ENCODE assay signal across 11 cellular contexts in genomic region chr14:37142835-37143499, GRCh38. TPM values are rescaled to one million over a fixed set of nuclear protein-coding genes. Genes with fewer than 3 reads are reported as not detected.
DNase-seq lines count a peak whose midpoint lies in the region; ATAC-seq lines count a peak whose summit lies in the region.
"Had no signal": no experiment of that assay in that cellular context is flagged by ENCODE, and none has a peak within 500 bp of the region (broad histone marks: within the 10 kb centered on the region; RNA-seq: fewer than 3 reads in every experiment).

No MANE protein-coding gene starts in this region.

- H3K27ac ChIP-seq in mesenchymal stem cell (ENCODE audit: low read length, poor library complexity, severe bottlenecking) = peak overlapping the region; percentile 98

- H3K36me3 ChIP-seq in mesenchymal stem cell (ENCODE audit: control insufficient read depth in 1 of 2, insufficient read depth in 2 of 2, low read depth in 1 of 2, low read length in 2 of 2) = no peaks in the 10 kb centered on the region

- no peak overlapping the region for H4K8ac ChIP-seq in mesenchymal stem cell (ENCODE audit: low read length)

- no peak overlapping the region for H3K9ac ChIP-seq in mesenchymal stem cell (ENCODE audit: low read length)

- H4K91ac ChIP-seq in mesenchymal stem cell (ENCODE audit: low read length) = no peak overlapping the region

- DNase-seq in Daoy (ENCODE audit: low read depth) (peak; percentile 86), NCI-H1048 (lab: John Stamatoyannopoulos, UW) (peak; percentile 15), T47D (ENCODE audit: low read depth in 1 of 2, low spot score in 1 of 2) (peak; percentile 22 to 50), mesenchymal stem cell (peak; percentile 66), left cardiac atrium (no peak), COR-L47 (lab: John Stamatoyannopoulos, UW) (no peak)
- no peak for DNase-seq in activated naive CD8-positive, alpha-beta T cell treated with anti-CD3 and anti-CD28 coated beads for 36 hours
- DNase-seq: kidney; stimulated activated naive B cell treated with anti-CD40 and anti-IgM and Interleukin-4, amounts not matched to agents 10 μg/mL and 1 μg/mL and 100 μg/mL, for 72 hours had no signal

- no peak overlapping the region for H3K14ac ChIP-seq in mesenchymal stem cell (ENCODE audit: low read length in 2 of 2)

- no peak overlapping the region for H2AFZ ChIP-seq in mesenchymal stem cell (ENCODE audit: low read depth, low read length)

- no peak overlapping the region for H2BK15ac ChIP-seq in mesenchymal stem cell (ENCODE audit: low read depth, poor library complexity, severe bottlenecking)

- 53% methylated on average over 2 of the region's 4 CpGs for WGBS in mesenchymal stem cell

- H3K4me1 Mint-ChIP-seq in activated naive CD8-positive, alpha-beta T cell treated with anti-CD3 and anti-CD28 coated beads for 36 hours = no peaks in the 10 kb centered on the region
- H3K4me1 Mint-ChIP-seq: stimulated activated naive B cell treated with anti-CD40 and anti-IgM and Interleukin-4, amounts not matched to agents 10 μg/mL and 1 μg/mL and 100 μg/mL, for 72 hours had no signal

- no peaks in the 10 kb centered on the region for H3K27me3 ChIP-seq in mesenchymal stem cell (ENCODE audit: control insufficient read depth in 1 of 2, insufficient read depth in 1 of 2, low read length in 2 of 2)

- no peak overlapping the region for H3K4ac ChIP-seq in mesenchymal stem cell (ENCODE audit: low read depth in 1 of 2, low read length in 2 of 2)

- H3K23ac ChIP-seq in mesenchymal stem cell (ENCODE audit: low read length in 2 of 2) = no peak overlapping the region

- H3K4me1 ChIP-seq in mesenchymal stem cell (ENCODE audit: control insufficient read depth, insufficient read depth, low read depth, low read length) = peaks cover 8% of the 10 kb centered on the region

- H2BK5ac ChIP-seq in mesenchymal stem cell (ENCODE audit: low read depth, low read length, poor library complexity, severe bottlenecking) = peak overlapping the region; percentile 90

- no peak overlapping the region for H2BK120ac ChIP-seq in mesenchymal stem cell (ENCODE audit: low read depth, low read length)

- no peak overlapping the region for H3K27ac Mint-ChIP-seq in activated naive CD8-positive, alpha-beta T cell treated with anti-CD3 and anti-CD28 coated beads for 36 hours
- H3K27ac Mint-ChIP-seq: stimulated activated naive B cell treated with anti-CD40 and anti-IgM and Interleukin-4, amounts not matched to agents 10 μg/mL and 1 μg/mL and 100 μg/mL, for 72 hours had no signal

- intact Hi-C loops in left cardiac atrium (cut with DNase I) = no loop called here

- no peak overlapping the region for H3K4me3 Mint-ChIP-seq in activated naive CD8-positive, alpha-beta T cell treated with anti-CD3 and anti-CD28 coated beads for 36 hours
- H3K4me3 Mint-ChIP-seq: stimulated activated naive B cell treated with anti-CD40 and anti-IgM and Interleukin-4, amounts not matched to agents 10 μg/mL and 1 μg/mL and 100 μg/mL, for 72 hours had no signal

- H2AK5ac ChIP-seq in mesenchymal stem cell (ENCODE audit: low read length, severe bottlenecking) = no peak overlapping the region

- no peaks in the 10 kb centered on the region for H3K36me3 Mint-ChIP-seq in activated naive CD8-positive, alpha-beta T cell treated with anti-CD3 and anti-CD28 coated beads for 36 hours
- H3K36me3 Mint-ChIP-seq: stimulated activated naive B cell treated with anti-CD40 and anti-IgM and Interleukin-4, amounts not matched to agents 10 μg/mL and 1 μg/mL and 100 μg/mL, for 72 hours had no signal

- peak overlapping the region; percentile 43 for H3K4me2 ChIP-seq in mesenchymal stem cell (ENCODE audit: low read length, poor library complexity, severe bottlenecking)

- in situ Hi-C loops in T47D (cut with HindIII; ENCODE audit: low pct_unique_long_range_greater_than_20kb, low sequenced_read_pairs) = no loop called here

- H3K9me3 Mint-ChIP-seq in activated naive CD8-positive, alpha-beta T cell treated with anti-CD3 and anti-CD28 coated beads for 36 hours = no peaks in the 10 kb centered on the region
- H3K9me3 Mint-ChIP-seq: stimulated activated naive B cell treated with anti-CD40 and anti-IgM and Interleukin-4, amounts not matched to agents 10 μg/mL and 1 μg/mL and 100 μg/mL, for 72 hours had no signal

- no peak overlapping the region for H3K18ac ChIP-seq in mesenchymal stem cell (ENCODE audit: low read depth in 1 of 2, low read length in 2 of 2)

- no peaks in the 10 kb centered on the region for H3K9me3 ChIP-seq in mesenchymal stem cell (ENCODE audit: control insufficient read depth, low read length)

- H3K79me1 ChIP-seq in mesenchymal stem cell (replicated peaks; ENCODE audit: low read length, poor library complexity, severe bottlenecking) = no peaks in the 10 kb centered on the region

- no peak overlapping the region for H3K4me3 ChIP-seq in mesenchymal stem cell (ENCODE audit: insufficient read depth in 1 of 2, low read depth in 1 of 2, low read length in 2 of 2)

- H3K27me3 Mint-ChIP-seq in activated naive CD8-positive, alpha-beta T cell treated with anti-CD3 and anti-CD28 coated beads for 36 hours = no peaks in the 10 kb centered on the region
- H3K27me3 Mint-ChIP-seq: stimulated activated naive B cell treated with anti-CD40 and anti-IgM and Interleukin-4, amounts not matched to agents 10 μg/mL and 1 μg/mL and 100 μg/mL, for 72 hours had no signal

- no peak for ATAC-seq in left cardiac atrium
- ATAC-seq in GM18870 (IDR thresholded peaks at IDR 0.05; ENCODE audit: unreplicated experiment) = no peak
- ATAC-seq: Right ventricle myocardium inferior; stimulated activated naive B cell treated with anti-CD40 and anti-IgM and Interleukin-4, amounts not matched to agents 10 μg/mL and 1 μg/mL and 100 μg/mL, for 72 hours had no signal

- no peak overlapping the region for H2BK12ac ChIP-seq in mesenchymal stem cell (ENCODE audit: low read length in 2 of 2)

RNA-seq across cellular contexts. Expression of gene SLC25A21, which starts 29.4 kb away (rescaled TPM):
- total RNA-seq in Daoy (2014; rRNA removed; shearing (Covaris generic)) = 37.0 and 105 TPM in 2 replicates
- polyA plus RNA-seq in mesenchymal stem cell (2013, experiment 1 of 2) = 0.55 TPM
- 0.63 TPM for polyA plus RNA-seq in mesenchymal stem cell (2013, experiment 2 of 2)
- total RNA-seq in left cardiac atrium = under 1 TPM; 0.73 to 0.77 TPM
- not detected for total RNA-seq in activated naive CD8-positive, alpha-beta T cell treated with anti-CD3 and anti-CD28 coated beads for 36 hours

RNA-seq across cellular contexts. Expression of gene MIPOL1, which starts 54.8 kb away (rescaled TPM):
- 16.0 and 28.0 TPM in 2 replicates for total RNA-seq in Daoy (2014; rRNA removed; shearing (Covaris generic))
- polyA plus RNA-seq in mesenchymal stem cell (2013, experiment 1 of 2) = 11.6 TPM
- polyA plus RNA-seq in mesenchymal stem cell (2013, experiment 2 of 2) = 11.1 TPM
- total RNA-seq in left cardiac atrium = 10 to 100 TPM in 1 of 2 donors, 1 to 10 TPM in 1; 9.0 to 11.7 TPM
- not detected for total RNA-seq in activated naive CD8-positive, alpha-beta T cell treated with anti-CD3 and anti-CD28 coated beads for 36 hours

Comparison
In these comparisons a context has a peak if more than half of its experiments do, and no peak if none do; other contexts are left out.
1. DNase-seq: peak in Daoy (single experiment), NCI-H1048 (single experiment), T47D (2 of 2) and mesenchymal stem cell (single experiment); none in left cardiac atrium (single experiment), COR-L47 (single experiment) and activated naive CD8-positive, alpha-beta T cell treated with anti-CD3 and anti-CD28 coated beads for 36 hours (single experiment).
2. RNA of gene SLC25A21, which starts 29.4 kb away (total RNA-seq): 37.0 to 105 TPM in Daoy; 0.73 to 0.77 TPM in left cardiac atrium and not detected in activated naive CD8-positive, alpha-beta T cell treated with anti-CD3 and anti-CD28 coated beads for 36 hours; every median in the first group is over 10 times any median in the second.
3. RNA of gene MIPOL1, which starts 54.8 kb away (total RNA-seq): 16.0 to 28.0 TPM in Daoy and 9.0 to 11.7 TPM in left cardiac atrium; not detected in activated naive CD8-positive, alpha-beta T cell treated with anti-CD3 and anti-CD28 coated beads for 36 hours; every median in the first group is over 4 times any median in the second.